In the genomic region with DNA sequence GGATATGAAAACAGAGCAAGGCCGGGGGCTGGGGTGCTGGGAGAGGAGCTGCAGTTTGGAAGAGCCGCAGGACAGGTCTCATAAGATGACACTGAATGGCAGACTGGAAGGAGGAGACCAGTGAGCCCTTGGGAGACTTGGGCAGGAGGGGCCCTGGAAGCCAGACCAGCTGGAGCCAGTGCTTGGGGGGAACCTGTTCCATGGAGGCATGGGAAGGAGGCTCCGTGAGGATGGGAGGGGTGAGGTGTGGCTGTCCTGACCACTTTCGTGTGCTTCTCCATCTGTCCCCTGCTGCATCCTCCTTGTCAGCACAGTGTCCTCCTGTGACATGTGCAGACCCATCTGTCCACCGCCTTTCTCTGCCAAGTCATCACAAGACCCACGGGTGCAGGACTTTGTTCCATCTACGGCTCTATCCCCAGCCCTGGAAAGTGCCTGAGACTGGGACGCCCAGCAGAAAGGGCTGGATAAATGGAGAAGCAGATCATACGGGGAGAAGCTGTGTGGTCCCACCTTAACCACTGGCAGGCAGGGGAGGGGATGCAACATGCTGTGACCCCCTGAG, we compare ENCODE assay signal across 17 cellular contexts.
"Had no signal": no experiment of that assay in that cellular context is flagged by ENCODE, and none has a peak within 500 bp of the region (broad histone marks: within the 10 kb centered on the region; RNA-seq: fewer than 3 reads in every experiment).

No MANE protein-coding gene starts in this region.

- H3K27me3 ChIP-seq: breast epithelium, ovary, thyroid gland had no signal

- H3K4me3 Mint-ChIP-seq: activated CD4-positive, alpha-beta T cell treated with anti-CD3 and anti-CD28 coated beads, Interleukin-2, amount 10 ng/mL, durations not matched to agents 24 days and 14 days; activated CD8-positive, alpha-beta T cell treated with anti-CD3 and anti-CD28 coated beads for 36 hours; activated naive CD4-positive, alpha-beta T cell treated with anti-CD3 and anti-CD28 coated beads, Interleukin-2, amount 10 ng/mL, durations not matched to agents 7 days and 5 days; memory B cell; naive thymus-derived CD8-positive, alpha-beta T cell had no signal

- H3K27ac Mint-ChIP-seq: activated CD4-positive, alpha-beta T cell treated with anti-CD3 and anti-CD28 coated beads, Interleukin-2, amount 10 ng/mL, durations not matched to agents 24 days and 14 days; activated CD8-positive, alpha-beta T cell treated with anti-CD3 and anti-CD28 coated beads for 36 hours; activated naive CD4-positive, alpha-beta T cell treated with anti-CD3 and anti-CD28 coated beads, Interleukin-2, amount 10 ng/mL, durations not matched to agents 7 days and 5 days; memory B cell had no signal

- H3K4me3 ChIP-seq: breast epithelium, ovary, psoas muscle, thyroid gland had no signal

- H3K9me3 ChIP-seq: breast epithelium, ovary, psoas muscle, thyroid gland had no signal

- H3K36me3 Mint-ChIP-seq: activated naive CD4-positive, alpha-beta T cell treated with anti-CD3 and anti-CD28 coated beads, Interleukin-2, amount 10 ng/mL, durations not matched to agents 7 days and 5 days; naive thymus-derived CD8-positive, alpha-beta T cell had no signal

- H3K9me3 Mint-ChIP-seq: activated CD4-positive, alpha-beta T cell treated with anti-CD3 and anti-CD28 coated beads, Interleukin-2, amount 10 ng/mL, durations not matched to agents 24 days and 14 days; activated CD8-positive, alpha-beta T cell treated with anti-CD3 and anti-CD28 coated beads for 36 hours; activated naive CD4-positive, alpha-beta T cell treated with anti-CD3 and anti-CD28 coated beads, Interleukin-2, amount 10 ng/mL, durations not matched to agents 7 days and 5 days; memory B cell; naive thymus-derived CD8-positive, alpha-beta T cell had no signal

- DNase-seq: activated CD4-positive, alpha-beta T cell treated with anti-CD3 and anti-CD28 coated beads, Interleukin-2, amount 10 ng/mL, durations not matched to agents 24 days and 14 days; activated CD8-positive, alpha-beta T cell treated with anti-CD3 and anti-CD28 coated beads for 36 hours; activated effector memory CD4-positive, alpha-beta T cell treated with Interleukin-2 at 50 U/mL for 16 hours; activated naive CD4-positive, alpha-beta T cell treated with anti-CD3 and anti-CD28 coated beads, Interleukin-2, amount 10 ng/mL, durations not matched to agents 7 days and 5 days; activated T-cell treated with anti-CD3 and anti-CD28 coated beads, Interleukin-2, amount 50 U/mL, for 1 hour; aorta; foreskin melanocyte; left ventricle myocardium superior; ovary; psoas muscle; right cardiac atrium; stimulated activated CD4-positive, alpha-beta T cell treated with anti-CD3 and anti-CD28 coated beads, Interleukin-2, amount 100 ng/mL, for 24 hours; stimulated activated naive CD4-positive, alpha-beta T cell treated with Interleukin-2 at 50 U/mL for 16 hours; thyroid gland had no signal

- H3K4me1 ChIP-seq: breast epithelium, psoas muscle, thyroid gland had no signal

- H3K36me3 ChIP-seq: breast epithelium, ovary had no signal

- ATAC-seq: left ventricle myocardium superior; naive thymus-derived CD8-positive, alpha-beta T cell; psoas muscle; right cardiac atrium had no signal

- H3K27ac ChIP-seq: breast epithelium, ovary, psoas muscle, thyroid gland had no signal

- H3K4me1 Mint-ChIP-seq: activated CD4-positive, alpha-beta T cell treated with anti-CD3 and anti-CD28 coated beads, Interleukin-2, amount 10 ng/mL, durations not matched to agents 24 days and 14 days; activated naive CD4-positive, alpha-beta T cell treated with anti-CD3 and anti-CD28 coated beads, Interleukin-2, amount 10 ng/mL, durations not matched to agents 7 days and 5 days had no signal

- H3K27me3 Mint-ChIP-seq: activated CD4-positive, alpha-beta T cell treated with anti-CD3 and anti-CD28 coated beads, Interleukin-2, amount 10 ng/mL, durations not matched to agents 24 days and 14 days; activated CD8-positive, alpha-beta T cell treated with anti-CD3 and anti-CD28 coated beads for 36 hours; naive thymus-derived CD8-positive, alpha-beta T cell had no signal
